Comparison of ENCODE assay signal across 18 cellular contexts in the genomic region with DNA sequence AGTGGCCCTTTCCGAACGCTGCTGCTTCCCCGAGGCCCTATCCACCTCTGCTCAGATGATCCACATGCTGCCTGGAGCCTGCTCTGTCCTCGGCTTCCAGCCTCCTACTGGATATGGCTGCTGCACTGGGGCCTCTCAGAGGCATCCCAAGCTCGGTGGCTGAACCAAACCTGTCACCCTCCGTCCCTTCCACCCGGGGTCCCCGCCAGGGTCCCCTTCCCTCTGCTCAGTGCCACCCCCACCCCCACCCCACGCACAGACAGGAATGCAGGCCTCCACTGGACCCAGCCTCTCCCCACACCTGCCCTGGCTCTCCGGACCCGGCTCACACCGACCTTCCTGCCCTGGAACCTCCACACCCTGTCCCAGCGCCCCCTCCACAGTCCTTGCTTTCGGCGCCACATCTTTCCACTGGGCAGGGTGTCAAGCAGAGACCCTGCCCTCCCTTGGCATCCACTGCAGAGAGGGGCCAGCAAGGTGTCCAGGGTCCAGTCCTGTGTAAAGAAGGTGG. TPM values are rescaled to one million over a fixed set of nuclear protein-coding genes. Genes with fewer than 3 reads are reported as not detected.
DNase-seq lines count a peak whose midpoint lies in the region; ATAC-seq, FAIRE-seq and TF ChIP-seq lines count a peak whose summit lies in the region.
"Had no signal": no experiment of that assay in that cellular context is flagged by ENCODE, and none has a peak within 500 bp of the region (broad histone marks: within the 10 kb centered on the region; RNA-seq: fewer than 3 reads in every experiment).

No MANE protein-coding gene starts in this region.

- no peak overlapping the region for H4K5ac ChIP-seq in H1 (ENCODE audit: insufficient read length, low read depth, low read length)

- TF ChIP-seq EP300 in H1 (IDR thresholded peaks at IDR 0.05; ENCODE audit: borderline replicate concordance in 1 of 2, low read depth in 2 of 2, low read length in 2 of 2) (no peak), sigmoid colon (IDR thresholded peaks at IDR 0.05) (no peak)

- CTCF ChIA-PET in H1 (lab: Charles Lee; ENCODE audit: partially characterized antibody) (interaction anchor here (0.7 to 5.7 kb wide), 12 partner anchors 8 to 117 kb away, joined by 3 to 38 read pairs (median 4); no protein-coding TSS in a partner anchor), GM10248 (lab: Yijun Ruan, JAX) (interaction anchor here (1.5 kb wide), 1 partner anchor 102 kb away, joined by 3 read pairs; no protein-coding TSS in a partner anchor)

- H4K20me1 ChIP-seq in H1 (replicated peaks in 1 of 2; ENCODE audit: control insufficient read depth in 1 of 2, insufficient read depth in 2 of 2, low read length in 2 of 2): peaks cover 34 to 53% of the 10 kb centered on the region in 2 experiments

- WGBS in right cardiac atrium: 86% methylated on average over 15 of the region's 15 CpGs
- 87% methylated on average over 7 of the region's 15 CpGs; no CpG with 5 or more reads in 1 of the 2 experiments for WGBS in H1 (ENCODE audit: extremely low coverage in 1 of 2, insufficient coverage in 1 of 2, insufficient read length in 1 of 2, insufficient replicate concordance in 2 of 2, low coverage in 1 of 2, low lambda C conversion rate in 2 of 2, missing lambda C conversion rate in 1 of 2), 2 experiments
- WGBS in sigmoid colon, 2 donors: 86 to 90% methylated on average over 15 of the region's 15 CpGs

- no peak for TF ChIP-seq CTCF in H1 (IDR thresholded peaks at IDR 0.05; ENCODE audit: control extremely low read depth in 1 of 3, insufficient read depth in 1 of 3, low read depth in 1 of 3, low read length in 3 of 3)
- no peak for TF ChIP-seq CTCF in sigmoid colon (IDR thresholded peaks at IDR 0.05)
- TF ChIP-seq CTCF in GM10248 (IDR thresholded peaks at IDR 0.05; ENCODE audit: control extremely low read depth, extremely low read depth, low read depth, missing control alignments): no peak

- no peak overlapping the region for H2BK20ac ChIP-seq in H1 (ENCODE audit: low read length)

- H3K4me1 ChIP-seq in right cardiac atrium (ENCODE audit: control insufficient read depth, insufficient read depth, low read length) (no peaks in the 10 kb centered on the region), H1 (replicated peaks in 1 of 4; ENCODE audit: control insufficient read depth in 3 of 4, insufficient read depth in 4 of 4, low read length in 3 of 4) (peaks cover 0 to 27% (median 19%) of the 10 kb centered on the region in 4 experiments; a peak in 6 of 7 replicates), sigmoid colon (peaks cover 0 to 29% (median 16%) of the 10 kb centered on the region in 4 donors)

- ATAC-seq in right cardiac atrium (no peak), left ventricle myocardium superior (no peak)

- H3K27me3 ChIP-seq in right cardiac atrium (ENCODE audit: control insufficient read depth, insufficient read depth) (no peaks in the 10 kb centered on the region), H1 (replicated peaks in 1 of 4; ENCODE audit: control insufficient read depth in 3 of 4, extremely low read depth in 1 of 4, insufficient read depth in 3 of 4, low read length in 3 of 4) (no peaks in the 10 kb centered on the region), sigmoid colon (no peaks in the 10 kb centered on the region)

- H3K4me2 ChIP-seq in H1 (ENCODE audit: insufficient read depth in 1 of 2, low read depth in 2 of 2, low read length in 2 of 2): no peak overlapping the region

- no peak overlapping the region for H2BK120ac ChIP-seq in H1 (replicated peaks; ENCODE audit: low read depth, low read length)

- FAIRE-seq in H1 (lab: Jason Lieb, UNC): no peak

- DNase-seq in right cardiac atrium: peak in 2 of 3 donors; percentile 29 to 36
- no peak for DNase-seq in left ventricle myocardium superior
- peak; percentile 0 for DNase-seq in NCI-H226
- no peak for DNase-seq in H1 (ENCODE audit: low read depth in 1 of 2, low spot score in 2 of 2)
- DNase-seq in sigmoid colon: peak; percentile 58
- DNase-seq in COLO829 (ENCODE audit: low spot score): no peak
- DNase-seq in GM10248 (ENCODE audit: extremely low spot score): no peak
- DNase-seq: DMS79, MM.1S, NCI-H1092, NCI-H1694, NCI-H2081 treated with DMSO at 0.1 percent for 48 hours, NCI-H510A, NCI-H774, SIG-M5 had no signal

- no peaks in the 10 kb centered on the region for H3K9me3 ChIP-seq in right cardiac atrium (ENCODE audit: control insufficient read depth, low read length)
- H3K9me3 ChIP-seq in H1 (ENCODE audit: insufficient read depth in 2 of 2, low read depth in 1 of 2, low read length in 1 of 2): no peaks in the 10 kb centered on the region
- no peaks in the 10 kb centered on the region for H3K9me3 ChIP-seq in sigmoid colon

- no peak overlapping the region for H3K4me3 ChIP-seq in right cardiac atrium (ENCODE audit: low read length)
- H3K4me3 ChIP-seq in H1 (ENCODE audit: extremely low read depth in 1 of 4, insufficient read depth in 2 of 4, low read depth in 3 of 4, low read length in 4 of 4): no peak overlapping the region
- no peak overlapping the region for H3K4me3 ChIP-seq in sigmoid colon

- TF ChIP-seq POLR2A in H1 (IDR thresholded peaks at IDR 0.05; ENCODE audit: control extremely low read depth in 1 of 2, low read depth in 2 of 2, low read length in 2 of 2) (no peak), sigmoid colon (IDR thresholded peaks at IDR 0.05) (no peak)

- peaks cover 3 to 35% of the 10 kb centered on the region in 2 experiments; a peak in 3 of 4 replicates for H3K79me2 ChIP-seq in H1 (ENCODE audit: control insufficient read depth in 1 of 2, insufficient read depth in 2 of 2, low read length in 2 of 2)

- H2BK5ac ChIP-seq in H1 (ENCODE audit: low read depth, low read length): no peak overlapping the region

- H3K23me2 ChIP-seq in H1 (ENCODE audit: low read depth, low read length): peaks cover 10% of the 10 kb centered on the region; the same call in 1 of the 2 replicates

- H3K27ac ChIP-seq in right cardiac atrium (ENCODE audit: low read length) (no peak overlapping the region), H1 (ENCODE audit: low read depth, low read length) (no peak overlapping the region), sigmoid colon (no peak overlapping the region)

- intact Hi-C loops in right cardiac atrium (cut with DNase I) (no loop called here), left ventricle myocardium superior (cut with micrococcal nuclease) (no loop called here), sigmoid colon (cut with DNase I) (no loop called here)

- no peak overlapping the region; the same call in 1 of the 2 replicates for H4K8ac ChIP-seq in H1 (ENCODE audit: extremely low read depth, insufficient read depth, low read length)

- H3K4ac ChIP-seq in H1 (replicated peaks; ENCODE audit: insufficient read length, low read depth, low read length): no peak overlapping the region

- POLR2A ChIA-PET in H1 (lab: Charles Lee; ENCODE audit: partially characterized antibody): interaction anchor here (0.6 to 1.1 kb wide), 2 partner anchors 103 to 430 kb away, joined by 3 read pairs; a partner anchor contains a TSS
- POLR2A ChIA-PET in GM10248 (lab: Yijun Ruan, JAX): no interaction called here

- H3K9ac ChIP-seq in H1 (replicated peaks in 1 of 4; ENCODE audit: extremely low read depth in 1 of 4, low read depth in 3 of 4, low read length in 3 of 4): no peak overlapping the region

- no peak overlapping the region for H3K23ac ChIP-seq in H1 (ENCODE audit: insufficient read length)

- H3K79me1 ChIP-seq in H1 (ENCODE audit: low read depth, low read length): peaks cover 30% of the 10 kb centered on the region

- 0 out of 2 replicates have a peak overlapping the region, but pooled peaks have one; percentile 96 for H2BK12ac ChIP-seq in H1 (ENCODE audit: low read depth, low read length)

- no peak overlapping the region for H3K14ac ChIP-seq in H1 (ENCODE audit: insufficient read length)

- H3K36me3 ChIP-seq in H1 (ENCODE audit: control insufficient read depth in 2 of 4, insufficient read depth in 4 of 4, low read length in 3 of 4): no peaks in the 10 kb centered on the region
- peaks cover 0 to 9% (median 2%) of the 10 kb centered on the region in 4 donors for H3K36me3 ChIP-seq in sigmoid colon

- H2AK5ac ChIP-seq in H1 (ENCODE audit: low read depth, low read length): no peak overlapping the region

- H2BK15ac ChIP-seq in H1 (ENCODE audit: low read length): no peak overlapping the region

- no peak overlapping the region for H4K91ac ChIP-seq in H1 (replicated peaks; ENCODE audit: insufficient read length, low read length)

- H3K18ac ChIP-seq in H1 (ENCODE audit: extremely low read depth, low read length): no peak overlapping the region

- no peak overlapping the region for H2AFZ ChIP-seq in H1 (ENCODE audit: low read length)

- TF ChIP-seq RAD21 in H1 (IDR thresholded peaks at IDR 0.05 in 1 of 2, conservative IDR thresholded peaks at IDR 0.05 in 1 of 2; ENCODE audit: low read depth in 2 of 2, low read length in 2 of 2): no peak

- no peak overlapping the region for H3K56ac ChIP-seq in H1 (replicated peaks; ENCODE audit: insufficient read length, low read depth, low read length)

RNA-seq across cellular contexts. Expression of a gene that starts 6.1 kb away (rescaled TPM):
- 10 to 100 TPM; 10.4 to 19.1 (median 11.9) TPM for total RNA-seq in right cardiac atrium
- 8.4 TPM for polyA plus RNA-seq in right cardiac atrium
- total RNA-seq in left ventricle myocardium superior: 10.7 TPM
- 32.3 and 33.8 TPM in 2 replicates for total RNA-seq in H1 (2021; fragmentation: NEBNext Ultra II Directional; extraction: Animal tissue kit (Norgen Biotek cat#: 25700))
- polyA plus RNA-seq in H1 (2011; rRNA removed): 9.1 and 15.2 TPM in 2 replicates
- 9.4 TPM for polyA plus RNA-seq in H1 (2011; cell fraction: cytosol; rRNA removed)
- 34.9 TPM for polyA plus RNA-seq in H1 (2011; cell fraction: nucleus; rRNA removed)
- polyA plus RNA-seq in H1 (2012, experiment 1 of 2): 14.3 to 23.9 TPM (median 20.7 TPM) in 4 replicates
- polyA plus RNA-seq in H1 (2012, experiment 2 of 2): 13.0 TPM
- 17.1 TPM for polyA plus RNA-seq in H1 (2013, experiment 1 of 2)
- 16.2 TPM for polyA plus RNA-seq in H1 (2013, experiment 2 of 2)
- 4.7 and 5.7 TPM in 2 replicates for polyA minus RNA-seq in H1 (2011; rRNA and poly(A)+ RNA removed)
- 11.5 TPM for polyA minus RNA-seq in H1 (2011; cell fraction: cytosol; rRNA and poly(A)+ RNA removed)
- polyA minus RNA-seq in H1 (2011; cell fraction: nucleus; rRNA and poly(A)+ RNA removed): 11.6 TPM
- 10 to 100 TPM in 2 of 4 donors, 1 to 10 TPM in 2; 5.4 to 16.1 (median 11.4) TPM for total RNA-seq in sigmoid colon
- polyA plus RNA-seq in sigmoid colon: 10 to 100 TPM; 12.6 to 60.0 (median 22.4) TPM

RNA-seq across cellular contexts. Expression of a gene that starts 53.5 kb away (rescaled TPM):
- total RNA-seq in right cardiac atrium: under 1 TPM; 0.06 to 0.88 (median 0.20) TPM
- polyA plus RNA-seq in right cardiac atrium: 0.05 TPM
- total RNA-seq in left ventricle myocardium superior: 0.27 TPM
- 0.04 TPM in 1 of 2 replicates, not detected in the other for total RNA-seq in H1 (2021; fragmentation: NEBNext Ultra II Directional; extraction: Animal tissue kit (Norgen Biotek cat#: 25700))
- 0.05 and 0.06 TPM in 2 replicates for polyA plus RNA-seq in H1 (2011; rRNA removed)
- 0.04 TPM for polyA plus RNA-seq in H1 (2011; cell fraction: cytosol; rRNA removed)
- 0.13 TPM for polyA plus RNA-seq in H1 (2011; cell fraction: nucleus; rRNA removed)
- 0.13 TPM in 1 of 4 replicates, not detected in the others for polyA plus RNA-seq in H1 (2012, experiment 1 of 2)
- not detected for polyA plus RNA-seq in H1 (2012, experiment 2 of 2)
- 0.04 TPM for polyA plus RNA-seq in H1 (2013, experiment 1 of 2)
- 0.02 TPM for polyA plus RNA-seq in H1 (2013, experiment 2 of 2)
- 0.06 and 0.10 TPM in 2 replicates for polyA minus RNA-seq in H1 (2011; rRNA and poly(A)+ RNA removed)
- not detected for polyA minus RNA-seq in H1 (2011; cell fraction: cytosol; rRNA and poly(A)+ RNA removed)
- 0.20 TPM for polyA minus RNA-seq in H1 (2011; cell fraction: nucleus; rRNA and poly(A)+ RNA removed)
- 1 to 10 TPM in 1 of 4 donors, under 1 TPM in 3; 0.28 to 1.5 (median 0.60) TPM for total RNA-seq in sigmoid colon
- polyA plus RNA-seq in sigmoid colon: 1 to 10 TPM in 1 of 3 donors, not detected in 2; 7.1 TPM
- total RNA-seq: H9, LHCN-M2, RPMI7951 had no signal

Comparison
In these comparisons a context has a peak if more than half of its experiments do, and no peak if none do; other contexts are left out.
1. DNase-seq: peak in right cardiac atrium (2 of 3), NCI-H226 (single experiment) and sigmoid colon (single experiment); none in left ventricle myocardium superior (single experiment), H1 (0 of 2), COLO829 (single experiment) and GM10248 (single experiment).